8 cellular contexts compared by ENCODE assay signal in the genomic region with DNA sequence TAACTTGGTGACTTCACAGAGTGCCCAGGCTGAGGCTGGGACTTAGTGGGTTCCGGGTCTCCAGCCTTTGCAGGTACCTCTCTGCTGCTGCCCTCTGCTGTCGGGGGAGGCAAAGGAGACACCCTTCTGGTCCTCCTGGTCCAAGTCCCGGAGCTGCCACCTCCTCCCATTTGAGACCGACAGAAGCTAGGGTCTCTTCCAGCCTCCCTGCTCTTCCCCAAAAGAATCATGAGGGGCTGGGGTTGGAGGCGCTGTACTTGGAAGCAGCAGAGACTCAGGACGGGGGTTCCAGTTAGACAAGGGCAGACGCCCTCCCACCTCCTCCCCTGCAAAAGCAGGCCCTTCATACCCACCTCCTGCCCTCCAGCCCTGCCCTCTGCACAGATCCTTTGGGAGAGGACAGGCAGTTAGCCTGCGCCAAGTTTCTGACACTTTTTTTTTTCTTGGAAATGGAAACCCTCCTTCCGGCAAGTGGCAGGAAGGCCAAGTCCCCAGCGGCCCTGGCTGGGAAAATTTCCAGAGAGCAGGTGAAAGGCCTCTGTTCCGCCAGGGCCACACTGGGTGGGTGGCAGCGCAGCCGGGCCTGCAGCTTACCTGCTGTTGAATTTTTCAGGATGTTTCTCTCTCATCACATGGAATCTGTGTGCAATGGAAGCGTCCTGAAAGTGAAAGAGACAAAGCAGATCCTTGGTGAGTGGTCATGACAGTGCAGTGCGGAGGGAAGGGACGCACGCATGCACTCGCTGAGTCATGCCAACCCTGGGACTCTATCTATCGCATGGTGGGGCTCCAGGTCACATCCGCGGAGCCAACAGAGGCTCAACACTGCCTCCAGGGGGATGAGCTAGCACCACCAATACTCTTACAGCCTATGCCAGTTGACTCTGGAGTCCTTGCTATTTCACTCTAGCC.
A peak's percentile ranks its signal among the peaks of the same experiment; 100 is the strongest.
DNase-seq lines count a peak whose midpoint lies in the region; ATAC-seq and TF ChIP-seq lines count a peak whose summit lies in the region.

No MANE protein-coding gene starts in this region.

- no peak for TF ChIP-seq POLR2A in transverse colon (IDR thresholded peaks at IDR 0.05)

- WGBS in transverse colon (ENCODE audit: low coverage in 1 of 2), 2 donors, result 24 to 34% methylated on average over 3 to 21 of the region's 21 CpGs

- ATAC-seq in GM18861 (IDR thresholded peaks at IDR 0.05; ENCODE audit: unreplicated experiment), result peak; percentile 92
- peak; percentile 77 for ATAC-seq in HG03060 (IDR thresholded peaks at IDR 0.05; ENCODE audit: low read depth, unreplicated experiment)

- peaks cover 0 to 10% (median 0%) of the 10 kb centered on the region in 4 donors for H3K4me1 ChIP-seq in transverse colon

- no peak overlapping the region for H3K4me3 Mint-ChIP-seq in neural crest cell

- no peaks in the 10 kb centered on the region for H3K36me3 ChIP-seq in transverse colon

- no peaks in the 10 kb centered on the region for H3K36me3 Mint-ChIP-seq in neural crest cell (ENCODE audit: low read depth)

- no peaks in the 10 kb centered on the region for H3K27me3 ChIP-seq in transverse colon

- H3K9me3 ChIP-seq in transverse colon, result no peaks in the 10 kb centered on the region

- peaks cover 23% of the 10 kb centered on the region for H3K4me1 Mint-ChIP-seq in neural crest cell

- H3K9me3 Mint-ChIP-seq in neural crest cell, result no peaks in the 10 kb centered on the region

- TF ChIP-seq EP300 in transverse colon (IDR thresholded peaks at IDR 0.05; ENCODE audit: low read depth), result no peak

- intact Hi-C loops in transverse colon (cut with DNase I; ENCODE audit: low total_unique reads), result loop anchor here (1.0 kb wide), 1 partner anchor 258 kb away; no protein-coding TSS in a partner anchor

- H3K27me3 Mint-ChIP-seq in neural crest cell (ENCODE audit: low read depth), result peaks cover 4% of the 10 kb centered on the region

- H3K27ac Mint-ChIP-seq in neural crest cell (ENCODE audit: unreplicated experiment), result no peak overlapping the region

- H3K4me3 ChIP-seq in fibroblast of villous mesenchyme (ENCODE audit: low read depth, low read length) (peak overlapping the region; percentile 7), transverse colon (peak overlapping the region in 1 of 4 donors; percentile 30)

- DNase-seq in AML-193 (lab: John Stamatoyannopoulos, UW) (peak; percentile 52 to 54), NCI-H526 (lab: John Stamatoyannopoulos, UW) (peak; percentile 41 to 74), activated T-cell treated with anti-CD3 and anti-CD28 coated beads for 48 hours (ENCODE audit: low read depth) (peak; percentile 63), fibroblast of villous mesenchyme (ENCODE audit: low read depth) (peak; percentile 78), neural crest cell (ENCODE audit: low read depth, low spot score) (peak; percentile 23), transverse colon (peak; percentile 70)

- H3K27ac ChIP-seq in transverse colon, result peak overlapping the region in 1 of 4 donors; percentile 8

- TF ChIP-seq CTCF in fibroblast of villous mesenchyme (IDR thresholded peaks at IDR 0.05; ENCODE audit: insufficient read depth, low read depth, low read length) (peak; percentile 60), neural crest cell (conservative IDR thresholded peaks at IDR 0.05) (peak; percentile 54), transverse colon (IDR thresholded peaks at IDR 0.05) (peak; percentile 19 to 41 (median 33))

- in situ Hi-C loops in transverse colon (cut with MboI; ENCODE audit: low pct_ligation_motif_present in 1 of 4, low pct_unique_long_range_greater_than_20kb in 1 of 4, low sequenced_read_pairs in 3 of 4), result loop anchor here in 2 of 4 donors (10.0 to 25.0 kb wide), 2 partner anchors 255 to 257 kb away; no protein-coding TSS in a partner anchor

Comparison
In these comparisons a context has a peak if more than half of its experiments do, and no peak if none do; other contexts are left out.
1. DNase-seq: peak in every context shown above with its lines; median percentile 78 in fibroblast of villous mesenchyme; 70 in transverse colon; 63 in activated T-cell treated with anti-CD3 and anti-CD28 coated beads for 48 hours; 58 in NCI-H526; 53 in AML-193; 23 in neural crest cell.